22 cellular contexts compared by ENCODE assay signal in the genomic region with DNA sequence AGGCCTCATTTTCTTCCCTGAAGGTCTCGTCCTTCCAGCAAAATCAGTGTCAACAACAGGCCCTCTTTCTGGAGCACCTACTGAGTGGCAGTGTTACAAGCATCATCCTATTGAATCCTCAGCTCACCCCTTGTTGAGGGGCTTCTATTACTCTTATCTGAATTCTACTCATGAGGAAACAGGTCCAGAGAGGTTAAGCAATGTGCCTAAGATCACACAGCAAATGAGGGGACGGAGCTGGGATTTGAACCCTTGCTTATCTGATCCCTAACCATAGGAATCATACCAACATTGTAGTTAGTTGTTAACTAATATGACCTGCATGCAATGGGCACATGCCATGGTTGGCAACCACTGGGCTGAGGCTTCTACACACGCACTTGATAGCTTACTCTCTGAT.
DNase-seq lines count a peak whose midpoint lies in the region; ATAC-seq, FAIRE-seq and TF ChIP-seq lines count a peak whose summit lies in the region.
"Had no signal": no experiment of that assay in that cellular context is flagged by ENCODE, and none has a peak within 500 bp of the region (broad histone marks: within the 10 kb centered on the region; RNA-seq: fewer than 3 reads in every experiment).

No MANE protein-coding gene starts in this region.

- no TSS peak for BruUV-seq in K562 (replicated peaks; lab: Mats Ljungman, UMichigan)

- TF ChIP-seq EP300 in A549 (IDR thresholded peaks at IDR 0.05) (no peak), K562 (IDR thresholded peaks at IDR 0.05; ENCODE audit: low read length) (no peak)

- TF ChIP-seq CTCF in A549 (IDR thresholded peaks at IDR 0.05) (no peak), K562 (IDR thresholded peaks at IDR 0.05 in 2 of 3, conservative IDR thresholded peaks at IDR 0.05 in 1 of 3; ENCODE audit: insufficient read depth in 2 of 3, low read depth in 1 of 3, low read length in 3 of 3) (no peak)

- H3K9me3 Mint-ChIP-seq in activated T-cell treated with anti-CD3 and anti-CD28 coated beads, Interleukin-2, amount 50 U/mL, for 24 hours, result no peaks in the 10 kb centered on the region
- H3K9me3 Mint-ChIP-seq in activated T-cell treated with anti-CD3 and anti-CD28 coated beads, Interleukin-2, amount 50 U/mL, for 4 hours, result no peaks in the 10 kb centered on the region
- H3K9me3 Mint-ChIP-seq in natural killer cell treated with Interleukin-12 subunit alpha and Interleukin-12 subunit beta and Interleukin-15 and Interleukin-18, amount 100 ng/mL, for 72 hours, result no peaks in the 10 kb centered on the region
- H3K9me3 Mint-ChIP-seq: CD8-positive, alpha-beta T cell; IgD-negative memory B cell had no signal

- ATAC-seq in activated T-cell treated with anti-CD3 and anti-CD28 coated beads, Interleukin-2, amount 50 U/mL, for 4 hours, result no peak
- ATAC-seq in A549 (no peak), K562 (no peak), left colon (no peak)
- ATAC-seq in natural killer cell treated with Interleukin-12 subunit alpha and Interleukin-12 subunit beta and Interleukin-15 and Interleukin-18, amount 100 ng/mL, for 72 hours, result no peak
- ATAC-seq: CD8-positive, alpha-beta T cell had no signal

- H3K27me3 ChIP-seq in K562 (ENCODE audit: control insufficient read depth in 2 of 2, insufficient read depth in 2 of 2, low read length in 2 of 2), result no peaks in the 10 kb centered on the region
- H3K27me3 ChIP-seq: BLaER1 had no signal

- intact Hi-C loops in K562 (cut with micrococcal nuclease) (loop anchor here (10.0 kb wide), 1 partner anchor 571 kb away; no protein-coding TSS in a partner anchor), left colon (cut with DNase I, micrococcal nuclease) (loop anchor here (2.0 to 10.0 kb wide), 3 partner anchors 203 to 571 kb away; no protein-coding TSS in a partner anchor)

- 92% methylated on average over 3 of the region's 3 CpGs for WGBS in A549 (ENCODE audit: missing lambda C conversion rate)
- WGBS in K562 (ENCODE audit: insufficient coverage, low coverage, missing lambda C conversion rate), result 97% methylated on average over 3 of the region's 3 CpGs

- H3K4me3 ChIP-seq in A549, result no peak overlapping the region
- no peak overlapping the region for H3K4me3 ChIP-seq in K562
- H3K4me3 ChIP-seq: BLaER1, GM23248, HAP-1 had no signal

- no peak overlapping the region for H3K9ac ChIP-seq in K562 (ENCODE audit: insufficient read depth in 1 of 2, low read depth in 2 of 2, low read length in 2 of 2)
- H3K9ac ChIP-seq: BLaER1, GM23248 had no signal

- TF ChIP-seq POLR2A in A549 (IDR thresholded peaks at IDR 0.05; ENCODE audit: low read length) (no peak), K562 (conservative IDR thresholded peaks at IDR 0.05) (0 out of 2 replicates have a peak, but pooled peaks have one; percentile 28)

- H3K4me2 ChIP-seq in A549 (no peak overlapping the region), K562 (ENCODE audit: insufficient read depth, low read length) (no peak overlapping the region)
- H3K4me2 ChIP-seq: BLaER1 had no signal

- CTCF ChIA-PET in A549 (lab: Yijun Ruan, JAX), result interaction anchor here (0.7 to 4.5 kb wide), 4 partner anchors 44 to 262 kb away, joined by 3 to 101 read pairs (median 34); no protein-coding TSS in a partner anchor
- CTCF ChIA-PET in K562 (lab: Yijun Ruan, JAX; ENCODE audit: low intra/inter-chr PET ratio), result interaction anchor here (1.0 kb wide), 1 partner anchor 262 kb away, joined by 3 read pairs; no protein-coding TSS in a partner anchor

- POLR2A ChIA-PET in A549 (lab: Yijun Ruan, JAX), result no interaction called here
- POLR2A ChIA-PET in K562 (lab: Yijun Ruan, JAX), result no interaction called here

- no peaks in the 10 kb centered on the region for H3K27me3 Mint-ChIP-seq in activated T-cell treated with anti-CD3 and anti-CD28 coated beads, Interleukin-2, amount 50 U/mL, for 24 hours
- H3K27me3 Mint-ChIP-seq in activated T-cell treated with anti-CD3 and anti-CD28 coated beads, Interleukin-2, amount 50 U/mL, for 4 hours (ENCODE audit: low read depth), result no peaks in the 10 kb centered on the region
- no peaks in the 10 kb centered on the region for H3K27me3 Mint-ChIP-seq in natural killer cell treated with Interleukin-12 subunit alpha and Interleukin-12 subunit beta and Interleukin-15 and Interleukin-18, amount 100 ng/mL, for 72 hours
- H3K27me3 Mint-ChIP-seq: IgD-negative memory B cell had no signal

- H3K4me1 ChIP-seq in A549 (peaks cover 12% of the 10 kb centered on the region), K562 (replicated peaks in 1 of 2; ENCODE audit: control insufficient read depth in 2 of 2, insufficient read depth in 2 of 2, low read length in 2 of 2) (peaks cover 0 to 6% of the 10 kb centered on the region in 2 experiments; a peak in 1 of 5 replicates)
- H3K4me1 ChIP-seq: HAP-1 had no signal

- in situ Hi-C loops in K562 (cut with MboI), result loop anchor here (5.0 kb wide), 1 partner anchor 203 kb away; no protein-coding TSS in a partner anchor

- H3K4me3 Mint-ChIP-seq in activated T-cell treated with anti-CD3 and anti-CD28 coated beads, Interleukin-2, amount 50 U/mL, for 24 hours, result no peak overlapping the region
- H3K4me3 Mint-ChIP-seq in activated T-cell treated with anti-CD3 and anti-CD28 coated beads, Interleukin-2, amount 50 U/mL, for 4 hours, result no peak overlapping the region
- H3K4me3 Mint-ChIP-seq in natural killer cell treated with Interleukin-12 subunit alpha and Interleukin-12 subunit beta and Interleukin-15 and Interleukin-18, amount 100 ng/mL, for 72 hours, result no peak overlapping the region
- H3K4me3 Mint-ChIP-seq: CD8-positive, alpha-beta T cell; IgD-negative memory B cell had no signal

- H3K9me3 ChIP-seq in A549 (no peaks in the 10 kb centered on the region), K562 (replicated peaks; ENCODE audit: control insufficient read depth, insufficient read depth, low read depth, low read length) (no peaks in the 10 kb centered on the region)
- H3K9me3 ChIP-seq: BLaER1, HAP-1 had no signal

- H3K79me2 ChIP-seq in K562 (ENCODE audit: control insufficient read depth, insufficient read depth, low read length), result no peaks in the 10 kb centered on the region

- no peak overlapping the region for H2AFZ ChIP-seq in K562 (ENCODE audit: low read depth, low read length)
- H2AFZ ChIP-seq: GM23248 had no signal

- H3K27ac ChIP-seq in A549, result no peak overlapping the region
- H3K27ac ChIP-seq in K562 (ENCODE audit: extremely low read depth, low read depth, low read length), result no peak overlapping the region
- H3K27ac ChIP-seq: 22Rv1, BLaER1, GM23248 had no signal

- FAIRE-seq in A549 (lab: Jason Lieb, UNC) (no peak), K562 (lab: Jason Lieb, UNC) (no peak), urothelium cell line (lab: Jason Lieb, UNC) (peak; percentile 23)
- FAIRE-seq: GM12891, GM19239, HTR-8/SVneo had no signal

- H3K36me3 ChIP-seq in K562 (ENCODE audit: control insufficient read depth, insufficient read depth, low read length), result peaks cover 99% of the 10 kb centered on the region

- no peak for DNase-seq in activated T-cell treated with anti-CD3 and anti-CD28 coated beads, Interleukin-2, amount 50 U/mL, for 24 hours
- DNase-seq in activated T-cell treated with anti-CD3 and anti-CD28 coated beads, Interleukin-2, amount 50 U/mL, for 4 hours, result no peak
- DNase-seq in A549 (ENCODE audit: low read depth in 1 of 2, low spot score in 1 of 2) (no peak), K562 (ENCODE audit: extremely low read depth in 1 of 4, low spot score in 3 of 4) (no peak), urothelium cell line (ENCODE audit: low spot score) (no peak), left colon (no peak)
- no peak for DNase-seq in natural killer cell treated with Interleukin-12 subunit alpha and Interleukin-12 subunit beta and Interleukin-15 and Interleukin-18, amount 100 ng/mL, for 72 hours (ENCODE audit: low spot score)
- DNase-seq: Calu3; CD8-positive, alpha-beta T cell; DMS 273 treated with DMSO at 0.1 percent for 48 hours; DMS53; DND-41; EL; GM23248; KG1 had no signal

- no peaks in the 10 kb centered on the region for H3K9me1 ChIP-seq in K562 (ENCODE audit: control insufficient read depth, insufficient read depth, low read length)

- no peaks in the 10 kb centered on the region for H4K20me1 ChIP-seq in K562 (replicated peaks; ENCODE audit: control insufficient read depth, insufficient read depth, low read length)

- no peak for TF ChIP-seq RAD21 in A549 (conservative IDR thresholded peaks at IDR 0.05 in 1 of 2, IDR thresholded peaks at IDR 0.05 in 1 of 2)
- no peak for TF ChIP-seq RAD21 in K562 (CRISPR knock-in tag; conservative IDR thresholded peaks at IDR 0.05 in 1 of 2, IDR thresholded peaks at IDR 0.05 in 1 of 2)

- H3K4me1 Mint-ChIP-seq in activated T-cell treated with anti-CD3 and anti-CD28 coated beads, Interleukin-2, amount 50 U/mL, for 24 hours (ENCODE audit: low read depth), result peaks cover 20% of the 10 kb centered on the region
- peaks cover 7% of the 10 kb centered on the region for H3K4me1 Mint-ChIP-seq in activated T-cell treated with anti-CD3 and anti-CD28 coated beads, Interleukin-2, amount 50 U/mL, for 4 hours (ENCODE audit: low read depth)
- peaks cover 7% of the 10 kb centered on the region in 2 donors for H3K4me1 Mint-ChIP-seq in natural killer cell treated with Interleukin-12 subunit alpha and Interleukin-12 subunit beta and Interleukin-15 and Interleukin-18, amount 100 ng/mL, for 72 hours (ENCODE audit: low read depth in 2 of 2)

- H3K36me3 Mint-ChIP-seq in activated T-cell treated with anti-CD3 and anti-CD28 coated beads, Interleukin-2, amount 50 U/mL, for 24 hours (ENCODE audit: low read depth), result peaks cover 98% of the 10 kb centered on the region
- H3K36me3 Mint-ChIP-seq in activated T-cell treated with anti-CD3 and anti-CD28 coated beads, Interleukin-2, amount 50 U/mL, for 4 hours (ENCODE audit: insufficient read depth), result peaks cover 18% of the 10 kb centered on the region
- H3K36me3 Mint-ChIP-seq in natural killer cell treated with Interleukin-12 subunit alpha and Interleukin-12 subunit beta and Interleukin-15 and Interleukin-18, amount 100 ng/mL, for 72 hours, result no peaks in the 10 kb centered on the region

- H3K27ac Mint-ChIP-seq in activated T-cell treated with anti-CD3 and anti-CD28 coated beads, Interleukin-2, amount 50 U/mL, for 24 hours, result peak overlapping the region; percentile 55
- H3K27ac Mint-ChIP-seq in natural killer cell treated with Interleukin-12 subunit alpha and Interleukin-12 subunit beta and Interleukin-15 and Interleukin-18, amount 100 ng/mL, for 72 hours, result no peak overlapping the region
- H3K27ac Mint-ChIP-seq: CD8-positive, alpha-beta T cell; IgD-negative memory B cell had no signal

TF ChIP-seq in A549, 52 proteins besides CTCF, POLR2A, EP300 and RAD21 (continues in another document):
- TF ChIP-seq NPAS2 (CRISPR knock-in tag; IDR thresholded peaks at IDR 0.05; ENCODE audit: borderline replicate concordance) (no peak), EHF (CRISPR knock-in tag; IDR thresholded peaks at IDR 0.05) (no peak), KDM1A (IDR thresholded peaks at IDR 0.05; ENCODE audit: low read depth) (0 out of 2 replicates have a peak, but pooled peaks have one; percentile 44)

TF ChIP-seq in K562, 482 proteins besides CTCF, POLR2A, EP300 and RAD21 (continues in another document):
- TF ChIP-seq POLR2AphosphoS2 (IDR thresholded peaks at IDR 0.05; ENCODE audit: low read length) (0 out of 2 replicates have a peak, but pooled peaks have one; percentile 28), ZNF165 (CRISPR knock-in tag; IDR thresholded peaks at IDR 0.05; ENCODE audit: borderline replicate concordance) (no peak), RBM25 (IDR thresholded peaks at IDR 0.05; ENCODE audit: low read depth, low read length, severe bottlenecking) (peak; percentile 93), ZNF551 (CRISPR knock-in tag; IDR thresholded peaks at IDR 0.05) (no peak)
